ENCODE assay signal across 25 cellular contexts in genomic region chr1:96367791-96368190, GRCh38.
"Had no signal": no experiment of that assay in that cellular context is flagged by ENCODE, and none has a peak within 500 bp of the region (broad histone marks: within the 10 kb centered on the region; RNA-seq: fewer than 3 reads in every experiment).

No MANE protein-coding gene starts in this region.

- H3K27me3 ChIP-seq: ascending aorta, cardiac muscle cell had no signal

- H3K27ac Mint-ChIP-seq: activated CD4-positive, alpha-beta memory T cell treated with anti-CD3 and anti-CD28 coated beads, Interleukin-2, amount 10 ng/mL, durations not matched to agents 7 days and 5 days; activated CD4-positive, alpha-beta T cell treated with anti-CD3 and anti-CD28 coated beads for 36 hours; activated naive CD4-positive, alpha-beta T cell treated with anti-CD3 and anti-CD28 coated beads, Interleukin-2, amount 50 U/mL, for 24 hours; activated T-cell treated with anti-CD3 and anti-CD28 coated beads, Interleukin-2, amount 50 U/mL, for 72 hours; activated T-helper 2 cell treated with anti-CD3 and anti-CD28 coated beads, Interferon-gamma antibody, Interleukin-2, Interleukin-4, amounts not matched to agents 10 μg/mL and 5 μg/mL and 100 μg/mL, durations not matched to agents 14 hours and 24 hours and 36 hours; brain; T-cell had no signal

- H3K9me3 Mint-ChIP-seq: activated CD4-positive, alpha-beta memory T cell treated with anti-CD3 and anti-CD28 coated beads, Interleukin-2, amount 10 ng/mL, durations not matched to agents 7 days and 5 days; activated naive CD4-positive, alpha-beta T cell treated with anti-CD3 and anti-CD28 coated beads, Interleukin-2, amount 50 U/mL, for 24 hours had no signal

- H3K4me1 ChIP-seq: ascending aorta had no signal

- H3K9me3 ChIP-seq: ascending aorta had no signal

- H3K4me3 Mint-ChIP-seq: activated CD4-positive, alpha-beta memory T cell treated with anti-CD3 and anti-CD28 coated beads, Interleukin-2, amount 10 ng/mL, durations not matched to agents 7 days and 5 days; activated CD4-positive, alpha-beta T cell treated with anti-CD3 and anti-CD28 coated beads for 36 hours; activated naive CD4-positive, alpha-beta T cell treated with anti-CD3 and anti-CD28 coated beads, Interleukin-2, amount 50 U/mL, for 24 hours; activated T-cell treated with anti-CD3 and anti-CD28 coated beads, Interleukin-2, amount 50 U/mL, for 72 hours; brain; T-cell had no signal

- H3K36me3 ChIP-seq: ascending aorta, cardiac muscle cell had no signal

- H3K4me1 Mint-ChIP-seq: T-cell had no signal

- H3K36me3 Mint-ChIP-seq: brain, T-cell had no signal

- H3K27me3 Mint-ChIP-seq: activated CD4-positive, alpha-beta memory T cell treated with anti-CD3 and anti-CD28 coated beads, Interleukin-2, amount 10 ng/mL, durations not matched to agents 7 days and 5 days; activated CD4-positive, alpha-beta T cell treated with anti-CD3 and anti-CD28 coated beads for 36 hours; brain; T-cell had no signal

- H3K4me3 ChIP-seq: ascending aorta, cardiac muscle cell, SK-N-MC had no signal

- H3K27ac ChIP-seq: ascending aorta, cardiac muscle cell, SK-N-MC, VCaP had no signal

- FAIRE-seq: TTC549 had no signal

- DNase-seq: activated CD4-positive, alpha-beta memory T cell treated with anti-CD3 and anti-CD28 coated beads, Interleukin-2, amount 10 ng/mL, durations not matched to agents 7 days and 5 days; activated CD4-positive, alpha-beta T cell treated with anti-CD3 and anti-CD28 coated beads for 36 hours; activated CD4-positive, alpha-beta T cell treated with anti-CD3 and anti-CD28 coated beads, Interleukin-2, amount 50 U/mL, for 1 hour; activated CD4-positive, CD25-positive, alpha-beta regulatory T cell; activated CD8-positive, alpha-beta memory T cell treated with anti-CD3 and anti-CD28 coated beads, Interleukin-2, amount 50 U/mL, for 4 hours; activated T-cell treated with anti-CD3 and anti-CD28 coated beads, Interleukin-2, amount 50 U/mL, for 72 hours; amniotic stem cell; NCI-H1048; NCI-H1930; NCI-H345; NCI-H510A; NCI-H526 treated with DMSO at 0.1 percent for 48 hours; NCI-H82; RPMI8226; T-cell; T-helper 2 cell; T1000 had no signal
